ENCODE assay signal across 14 cellular contexts in the genomic region with DNA sequence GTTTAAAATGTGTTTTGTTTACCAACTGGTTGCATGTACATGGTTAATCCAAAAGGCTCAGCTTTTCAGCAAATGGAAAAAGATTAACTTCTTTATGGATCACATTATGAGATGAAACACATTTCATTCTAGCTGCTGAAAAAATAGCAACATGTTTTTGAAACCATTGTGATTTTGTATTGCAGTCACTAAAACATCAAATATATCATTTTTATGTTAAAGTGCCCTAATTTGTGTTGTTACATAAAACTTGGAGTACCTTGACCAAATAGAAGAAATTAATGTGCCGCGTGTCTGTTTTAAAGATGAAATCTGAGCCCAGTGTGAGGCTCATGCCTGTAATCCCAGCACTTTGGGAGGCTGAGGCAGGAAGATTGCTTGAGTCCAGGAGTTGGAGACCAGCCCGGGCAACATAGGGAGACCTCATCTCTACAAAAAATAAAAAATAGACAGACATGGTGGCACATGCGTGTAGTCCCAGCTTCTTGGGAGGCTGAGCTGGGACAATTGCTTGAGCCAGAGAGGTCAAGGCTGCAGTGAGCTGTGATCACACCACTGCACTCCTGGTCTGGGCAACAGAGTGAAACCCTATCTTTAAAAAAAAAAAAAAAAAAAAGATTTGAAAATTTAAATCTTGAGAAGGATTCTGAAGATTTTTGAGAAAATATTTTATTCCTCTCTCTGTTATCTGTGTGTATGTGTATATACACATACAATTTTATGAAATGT.
DNase-seq lines count a peak whose midpoint lies in the region; ATAC-seq and TF ChIP-seq lines count a peak whose summit lies in the region.
"Had no signal": no experiment of that assay in that cellular context is flagged by ENCODE, and none has a peak within 500 bp of the region (broad histone marks: within the 10 kb centered on the region; RNA-seq: fewer than 3 reads in every experiment).

No MANE protein-coding gene starts in this region.

- H4K20me1 ChIP-seq in GM23248 (ENCODE audit: insufficient read depth) = no peaks in the 10 kb centered on the region

- TF ChIP-seq CTCF in RWPE1 (conservative IDR thresholded peaks at IDR 0.05; ENCODE audit: low read depth) (no peak), fibroblast of mammary gland (conservative IDR thresholded peaks at IDR 0.05; ENCODE audit: control insufficient read depth, insufficient read depth, low read depth, low read length) (no peak)

- CTCF ChIA-PET in RWPE1 (lab: Yijun Ruan, JAX) = interaction anchor here (0.6 kb wide), 1 partner anchor 28 kb away, joined by 5 read pairs; no protein-coding TSS in a partner anchor

- peaks cover 89% of the 10 kb centered on the region for H3K79me2 ChIP-seq in GM23248 (ENCODE audit: insufficient read depth)

- POLR2A ChIA-PET in RWPE1 (lab: Yijun Ruan, JAX; ENCODE audit: low non-redundant PET) = no interaction called here

- H3K9me3 ChIP-seq in GM23248 (ENCODE audit: low read depth) = no peaks in the 10 kb centered on the region
- H3K9me3 ChIP-seq in skeletal muscle tissue (ENCODE audit: control insufficient read depth in 3 of 3, low read length in 3 of 3) = no peaks in the 10 kb centered on the region
- H3K9me3 ChIP-seq: BE2C, suprapubic skin had no signal

- H3K27ac ChIP-seq in GM23248 = peak overlapping the region; percentile 54
- peak overlapping the region; percentile 87 for H3K27ac ChIP-seq in RWPE1
- H3K27ac ChIP-seq in skeletal muscle tissue (ENCODE audit: low read depth, low read length) = peak overlapping the region; percentile 59
- H3K27ac ChIP-seq: cardiac muscle cell had no signal

- peaks cover 23% of the 10 kb centered on the region for H3F3A ChIP-seq in GM23248 (ENCODE audit: insufficient read depth)

- H3K27me3 ChIP-seq in GM23248 (replicated peaks; ENCODE audit: insufficient read depth) (no peaks in the 10 kb centered on the region), skeletal muscle tissue (ENCODE audit: control insufficient read depth in 3 of 3, insufficient read depth in 3 of 3, low read length in 3 of 3) (no peaks in the 10 kb centered on the region)
- H3K27me3 ChIP-seq: BE2C, cardiac muscle cell, suprapubic skin had no signal

- H3K4me1 ChIP-seq in GM23248 (ENCODE audit: insufficient read depth) = peaks cover 24% of the 10 kb centered on the region
- peaks cover 30 to 35% (median 34%) of the 10 kb centered on the region in 3 donors for H3K4me1 ChIP-seq in skeletal muscle tissue (ENCODE audit: control insufficient read depth in 3 of 3, insufficient read depth in 3 of 3, low read length in 3 of 3)
- H3K4me1 ChIP-seq: BE2C had no signal

- in situ Hi-C loops in GM23248 (cut with MboI) = no loop called here

- no peak for ATAC-seq in GM18873 (IDR thresholded peaks at IDR 0.05; ENCODE audit: low FRiP score, unreplicated experiment)

- H3K4me3 ChIP-seq in GM23248 = no peak overlapping the region
- H3K4me3 ChIP-seq in fibroblast of mammary gland (ENCODE audit: control insufficient read depth, low read depth, low read length) = no peak overlapping the region
- H3K4me3 ChIP-seq in skeletal muscle tissue (ENCODE audit: low read length in 3 of 3) = no peak overlapping the region
- H3K4me3 ChIP-seq: cardiac muscle cell, suprapubic skin had no signal

- WGBS in GM23248 (ENCODE audit: low coverage in 1 of 2, low lambda C conversion rate in 2 of 2, missing lambda C conversion rate in 2 of 2), 2 experiments = 60 to 70% methylated on average over 4 of the region's 4 CpGs

- H2AFZ ChIP-seq in GM23248 = no peak overlapping the region

- H3K9me2 ChIP-seq in GM23248 (ENCODE audit: insufficient read depth) = no peaks in the 10 kb centered on the region

- peak overlapping the region; percentile 32 for H3K4me2 ChIP-seq in GM23248 (ENCODE audit: unreplicated experiment)

- no peak for DNase-seq in GM23248
- no peak for DNase-seq in RWPE1 (ENCODE audit: low spot score)
- DNase-seq in fibroblast of mammary gland (ENCODE audit: low read depth) = peak; percentile 32
- no peak for DNase-seq in SIG-M5 treated with dmso at 0.1 percent for 504 hours (lab: John Stamatoyannopoulos, UW; ENCODE audit: unreplicated experiment)
- DNase-seq in activated gamma-delta T cell treated with Interleukin-2 at 50 U/mL for 16 hours = no peak
- DNase-seq: activated CD4-positive, alpha-beta T cell treated with anti-CD3 and anti-CD28 coated beads, Interleukin-2, amount 50 U/mL, for 4 hours; activated T-cell treated with anti-CD3 and anti-CD28 coated beads, Interleukin-2, amount 50 U/mL, for 24 hours; BE2C; effector CD8-positive, alpha-beta T cell; stimulated activated CD4-positive, alpha-beta T cell treated with anti-CD3 and anti-CD28 coated beads, Interleukin-2, amount 100 ng/mL, for 24 hours had no signal

- H3K9ac ChIP-seq in GM23248 = no peak overlapping the region
- no peak overlapping the region for H3K9ac ChIP-seq in skeletal muscle tissue (ENCODE audit: low read depth in 1 of 3, low read length in 3 of 3)

- H3K36me3 ChIP-seq in GM23248 (ENCODE audit: low read depth) (no peaks in the 10 kb centered on the region), skeletal muscle tissue (ENCODE audit: control insufficient read depth in 3 of 3, insufficient read depth in 3 of 3, low read length in 3 of 3) (no peaks in the 10 kb centered on the region)
- H3K36me3 ChIP-seq: BE2C, cardiac muscle cell, suprapubic skin had no signal
